Comparison of ENCODE assay signal across 17 cellular contexts in genomic region chr11:16984229-16984628, GRCh38. TPM values are rescaled to one million over a fixed set of nuclear protein-coding genes. Genes with fewer than 3 reads are reported as not detected.
DNase-seq lines count a peak whose midpoint lies in the region; ATAC-seq and TF ChIP-seq lines count a peak whose summit lies in the region.
"Had no signal": no experiment of that assay in that cellular context is flagged by ENCODE, and none has a peak within 500 bp of the region (broad histone marks: within the 10 kb centered on the region; RNA-seq: fewer than 3 reads in every experiment).

No MANE protein-coding gene starts in this region.

- no peaks in the 10 kb centered on the region for H3K9me3 ChIP-seq in ascending aorta
- H3K9me3 ChIP-seq: MG63 had no signal

- no peaks in the 10 kb centered on the region for H3K27me3 Mint-ChIP-seq in WTC11 (ENCODE audit: low read depth)
- no peaks in the 10 kb centered on the region for H3K27me3 Mint-ChIP-seq in stimulated activated memory B cell treated with anti-CD40 and anti-IgM and Interleukin-4, amounts not matched to agents 10 μg/mL and 1 μg/mL and 100 μg/mL, for 72 hours

- intact Hi-C loops in ascending aorta (cut with DNase I) = no loop called here

- no peaks in the 10 kb centered on the region for H3K36me3 Mint-ChIP-seq in WTC11
- no peaks in the 10 kb centered on the region for H3K36me3 Mint-ChIP-seq in stimulated activated memory B cell treated with anti-CD40 and anti-IgM and Interleukin-4, amounts not matched to agents 10 μg/mL and 1 μg/mL and 100 μg/mL, for 72 hours
- H3K36me3 Mint-ChIP-seq: CD14-positive monocyte had no signal

- peaks cover 55% of the 10 kb centered on the region for H3K4me1 Mint-ChIP-seq in WTC11
- peaks cover 28% of the 10 kb centered on the region for H3K4me1 Mint-ChIP-seq in stimulated activated memory B cell treated with anti-CD40 and anti-IgM and Interleukin-4, amounts not matched to agents 10 μg/mL and 1 μg/mL and 100 μg/mL, for 72 hours

- TF ChIP-seq CTCF in WTC11 (IDR thresholded peaks at IDR 0.05) = no peak
- TF ChIP-seq CTCF in ascending aorta (IDR thresholded peaks at IDR 0.05) = no peak

- no peak overlapping the region for H3K4me3 Mint-ChIP-seq in WTC11
- no peak overlapping the region for H3K4me3 Mint-ChIP-seq in stimulated activated memory B cell treated with anti-CD40 and anti-IgM and Interleukin-4, amounts not matched to agents 10 μg/mL and 1 μg/mL and 100 μg/mL, for 72 hours
- H3K4me3 Mint-ChIP-seq: CD14-positive monocyte had no signal

- no peaks in the 10 kb centered on the region for H3K9me3 Mint-ChIP-seq in WTC11
- no peaks in the 10 kb centered on the region for H3K9me3 Mint-ChIP-seq in stimulated activated memory B cell treated with anti-CD40 and anti-IgM and Interleukin-4, amounts not matched to agents 10 μg/mL and 1 μg/mL and 100 μg/mL, for 72 hours
- H3K9me3 Mint-ChIP-seq: CD14-positive monocyte had no signal

- CTCF ChIA-PET in WTC11 (lab: Charles Lee) = interaction anchor here (4.4 kb wide), 1 partner anchor 31 kb away, joined by 14 read pairs; the partner anchor contains the start of gene PLEKHA7

- H3K27me3 ChIP-seq in ascending aorta = no peaks in the 10 kb centered on the region
- H3K27me3 ChIP-seq: MG63 had no signal

- peak; percentile 49 for DNase-seq in COLO829 (ENCODE audit: low spot score)
- DNase-seq in WTC11 (ENCODE audit: low spot score) = no peak
- peak; percentile 51 for DNase-seq in globus pallidus (ENCODE audit: low spot score)
- no peak for DNase-seq in ascending aorta (ENCODE audit: low spot score in 2 of 2)
- DNase-seq in DMS53 treated with DMSO at 0.1 percent for 48 hours (lab: John Stamatoyannopoulos, UW; ENCODE audit: unreplicated experiment) = no peak
- DNase-seq: GOT3, MG63, NCI-H1092 treated with DMSO at 0.1 percent for 48 hours, NCI-H1694, NCI-H2171 treated with DMSO at 0.1 percent for 48 hours, NCI-H510A, SIG-M5 had no signal

- no peak overlapping the region for H3K27ac ChIP-seq in ascending aorta
- H3K27ac ChIP-seq: HL-60 had no signal

- no peaks in the 10 kb centered on the region for H3K36me3 ChIP-seq in ascending aorta
- H3K36me3 ChIP-seq: MG63 had no signal

- no peak overlapping the region for H3K27ac Mint-ChIP-seq in WTC11
- peak overlapping the region; percentile 1 for H3K27ac Mint-ChIP-seq in stimulated activated memory B cell treated with anti-CD40 and anti-IgM and Interleukin-4, amounts not matched to agents 10 μg/mL and 1 μg/mL and 100 μg/mL, for 72 hours
- H3K27ac Mint-ChIP-seq: CD14-positive monocyte had no signal

- POLR2A ChIA-PET in WTC11 (lab: Charles Lee) = no interaction called here

- no peaks in the 10 kb centered on the region for H3K4me1 ChIP-seq in ascending aorta

- no peak overlapping the region for H3K4me3 ChIP-seq in ascending aorta
- H3K4me3 ChIP-seq: MG63 had no signal

- no peak for ATAC-seq in WTC11
- no peak for ATAC-seq in stimulated activated memory B cell treated with anti-CD40 and anti-IgM and Interleukin-4, amounts not matched to agents 10 μg/mL and 1 μg/mL and 100 μg/mL, for 72 hours
- ATAC-seq in HG02571 (IDR thresholded peaks at IDR 0.05; ENCODE audit: unreplicated experiment) = no peak

TF ChIP-seq in WTC11, 78 proteins besides CTCF, POLR2A, EP300 and RAD21:
- no peak for TF ChIP-seq SOX15 (CRISPR knock-in tag; IDR thresholded peaks at IDR 0.05)
- no peak for TF ChIP-seq ZNF121 (CRISPR knock-in tag; IDR thresholded peaks at IDR 0.05)
- TF ChIP-seq, protein P1, sequence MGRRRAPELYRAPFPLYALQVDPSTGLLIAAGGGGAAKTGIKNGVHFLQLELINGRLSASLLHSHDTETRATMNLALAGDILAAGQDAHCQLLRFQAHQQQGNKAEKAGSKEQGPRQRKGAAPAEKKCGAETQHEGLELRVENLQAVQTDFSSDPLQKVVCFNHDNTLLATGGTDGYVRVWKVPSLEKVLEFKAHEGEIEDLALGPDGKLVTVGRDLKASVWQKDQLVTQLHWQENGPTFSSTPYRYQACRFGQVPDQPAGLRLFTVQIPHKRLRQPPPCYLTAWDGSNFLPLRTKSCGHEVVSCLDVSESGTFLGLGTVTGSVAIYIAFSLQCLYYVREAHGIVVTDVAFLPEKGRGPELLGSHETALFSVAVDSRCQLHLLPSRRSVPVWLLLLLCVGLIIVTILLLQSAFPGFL (CRISPR knock-in tag; IDR thresholded peaks at IDR 0.05; ENCODE audit: borderline replicate concordance) = no peak
- TF ChIP-seq ZNF317 (CRISPR knock-in tag; IDR thresholded peaks at IDR 0.05; ENCODE audit: borderline replicate concordance, low read depth) = no peak
- peak; percentile 87 for TF ChIP-seq HMGA2 (CRISPR knock-in tag; IDR thresholded peaks at IDR 0.05)
- no peak for TF ChIP-seq ZNF219 (CRISPR knock-in tag; IDR thresholded peaks at IDR 0.05; ENCODE audit: borderline replicate concordance)

RNA-seq across cellular contexts. Expression of gene PLEKHA7, which starts 30.0 kb away (rescaled TPM):
- total RNA-seq in WTC11 (2021) (13.0 to 16.2 TPM (median 15.3 TPM) in 3 replicates), ascending aorta (9.5 TPM)
- total RNA-seq: RPMI7951 had no signal

Comparison
In these comparisons a context has a peak if more than half of its experiments do, and no peak if none do; other contexts are left out.
1. DNase-seq: peak in COLO829 (single experiment) and globus pallidus (single experiment); none in WTC11 (single experiment), ascending aorta (0 of 2) and DMS53 treated with DMSO at 0.1 percent for 48 hours (single experiment).